Comparison of ENCODE assay signal across 8 cellular contexts in genomic region chr12:101743724-101744472, GRCh38. TPM values are rescaled to one million over a fixed set of nuclear protein-coding genes. Genes with fewer than 3 reads are reported as not detected.
DNase-seq lines count a peak whose midpoint lies in the region; ATAC-seq and TF ChIP-seq lines count a peak whose summit lies in the region.

No MANE protein-coding gene starts in this region.

- no peak for TF ChIP-seq CTCF in tibial nerve (IDR thresholded peaks at IDR 0.05)

- H3K36me3 ChIP-seq in tibial nerve = peaks cover 0 to 88% (median 0%) of the 10 kb centered on the region in 3 donors

- H3K27me3 Mint-ChIP-seq in activated naive CD4-positive, alpha-beta T cell treated with anti-CD3 and anti-CD28 coated beads, Interleukin-2, amount 10 ng/mL, durations not matched to agents 7 days and 5 days = no peaks in the 10 kb centered on the region
- no peaks in the 10 kb centered on the region for H3K27me3 Mint-ChIP-seq in T-cell

- H3K27ac Mint-ChIP-seq in activated naive CD4-positive, alpha-beta T cell treated with anti-CD3 and anti-CD28 coated beads, Interleukin-2, amount 10 ng/mL, durations not matched to agents 7 days and 5 days = peak overlapping the region; percentile 6
- H3K27ac Mint-ChIP-seq in T-cell = peak overlapping the region; percentile 49 to 58

- TF ChIP-seq POLR2A in tibial nerve (IDR thresholded peaks at IDR 0.05) = no peak

- H3K4me1 Mint-ChIP-seq in activated naive CD4-positive, alpha-beta T cell treated with anti-CD3 and anti-CD28 coated beads, Interleukin-2, amount 10 ng/mL, durations not matched to agents 7 days and 5 days = peaks cover 16% of the 10 kb centered on the region
- peaks cover 5 to 16% (median 7%) of the 10 kb centered on the region in 3 donors for H3K4me1 Mint-ChIP-seq in T-cell

- TF ChIP-seq EP300 in tibial nerve (IDR thresholded peaks at IDR 0.05) = no peak

- peaks cover 35% of the 10 kb centered on the region for H3K36me3 Mint-ChIP-seq in activated naive CD4-positive, alpha-beta T cell treated with anti-CD3 and anti-CD28 coated beads, Interleukin-2, amount 10 ng/mL, durations not matched to agents 7 days and 5 days
- peaks cover 41% of the 10 kb centered on the region for H3K36me3 Mint-ChIP-seq in T-cell

- H3K9me3 ChIP-seq in tibial nerve = no peaks in the 10 kb centered on the region

- CTCF ChIA-PET in activated naive CD4-positive, alpha-beta T cell treated with anti-CD3 and anti-CD28 coated beads, Interleukin-2, amount 10 ng/mL, durations not matched to agents 7 days and 5 days (lab: Charles Lee) = no interaction called here
- CTCF ChIA-PET in T-cell (lab: Charles Lee) = interaction anchor here in 1 of 2 donors (2.6 kb wide), 1 partner anchor 16 kb away, joined by 15 read pairs; no protein-coding TSS in a partner anchor

- ATAC-seq in HG02798 (IDR thresholded peaks at IDR 0.05; ENCODE audit: poor library complexity, unreplicated experiment) = peak; percentile 94
- ATAC-seq in T-cell (replicated peaks in 1 of 4) = peak in 3 of 4 experiments; percentile 58 to 62 (median 61)

- H3K4me1 ChIP-seq in tibial nerve = peaks cover 0 to 16% (median 0%) of the 10 kb centered on the region in 4 donors

- WGBS in tibial nerve, 2 donors = 74 to 78% methylated on average over 10 of the region's 10 CpGs

- peak overlapping the region in 3 of 4 donors; percentile 0 to 70 (median 27) for H3K27ac ChIP-seq in tibial nerve
- H3K27ac ChIP-seq in substantia nigra (ENCODE audit: low read depth, low read length, poor library complexity, severe bottlenecking) = no peak overlapping the region

- POLR2A ChIA-PET in T-cell (lab: Charles Lee) = interaction anchor here in 1 of 2 donors (0.5 kb wide), 1 partner anchor 465 kb away, joined by 4 read pairs; no protein-coding TSS in a partner anchor

- H3K9me3 Mint-ChIP-seq in activated naive CD4-positive, alpha-beta T cell treated with anti-CD3 and anti-CD28 coated beads, Interleukin-2, amount 10 ng/mL, durations not matched to agents 7 days and 5 days = no peaks in the 10 kb centered on the region
- no peaks in the 10 kb centered on the region for H3K9me3 Mint-ChIP-seq in T-cell

- no peaks in the 10 kb centered on the region for H3K27me3 ChIP-seq in tibial nerve

- H3K4me3 Mint-ChIP-seq in activated naive CD4-positive, alpha-beta T cell treated with anti-CD3 and anti-CD28 coated beads, Interleukin-2, amount 10 ng/mL, durations not matched to agents 7 days and 5 days = no peak overlapping the region
- H3K4me3 Mint-ChIP-seq in T-cell = no peak overlapping the region

- DNase-seq in activated naive CD4-positive, alpha-beta T cell treated with anti-CD3 and anti-CD28 coated beads, Interleukin-2, amount 10 ng/mL, durations not matched to agents 7 days and 5 days = peak; percentile 29
- no peak for DNase-seq in activated naive CD4-positive, alpha-beta T cell treated with Interleukin-2 at 50 U/mL for 16 hours
- DNase-seq in T-cell (peak in 13 of 34 experiments; percentile 4 to 47 (median 13)), tibial nerve (ENCODE audit: low spot score in 2 of 2) (no peak), substantia nigra (lab: John Stamatoyannopoulos, UW) (no peak), LoVo (ENCODE audit: low spot score) (no peak), NCI-H146 treated with DMSO at 0.1 percent for 48 hours (lab: John Stamatoyannopoulos, UW; ENCODE audit: unreplicated experiment) (no peak)

- H3K4me3 ChIP-seq in tibial nerve = no peak overlapping the region

RNA-seq across cellular contexts. Expression of gene SYCP3, which starts 4.6 kb away (rescaled TPM):
- total RNA-seq in T-cell (under 1 TPM; 0.26 to 0.95 (median 0.69) TPM), tibial nerve (under 1 TPM in 1 of 4 donors, not detected in 3; 0.60 TPM)

RNA-seq across cellular contexts. Expression of gene CHPT1, which starts 46.5 kb away (rescaled TPM):
- total RNA-seq in T-cell (10 to 100 TPM in 4 of 5 donors, 1 to 10 TPM in 1; 9.8 to 13.8 (median 11.9) TPM), tibial nerve (100 to 1,000 TPM; 160 to 272 (median 228) TPM)

Comparison
In these comparisons a context has a peak if more than half of its experiments do, and no peak if none do; other contexts are left out.
1. RNA of gene CHPT1, which starts 46.5 kb away (total RNA-seq): 160 to 272 TPM in tibial nerve; 9.8 to 13.8 TPM in T-cell; every median in the first group is over 10 times any median in the second.